9 cellular contexts compared by ENCODE assay signal in the genomic region with DNA sequence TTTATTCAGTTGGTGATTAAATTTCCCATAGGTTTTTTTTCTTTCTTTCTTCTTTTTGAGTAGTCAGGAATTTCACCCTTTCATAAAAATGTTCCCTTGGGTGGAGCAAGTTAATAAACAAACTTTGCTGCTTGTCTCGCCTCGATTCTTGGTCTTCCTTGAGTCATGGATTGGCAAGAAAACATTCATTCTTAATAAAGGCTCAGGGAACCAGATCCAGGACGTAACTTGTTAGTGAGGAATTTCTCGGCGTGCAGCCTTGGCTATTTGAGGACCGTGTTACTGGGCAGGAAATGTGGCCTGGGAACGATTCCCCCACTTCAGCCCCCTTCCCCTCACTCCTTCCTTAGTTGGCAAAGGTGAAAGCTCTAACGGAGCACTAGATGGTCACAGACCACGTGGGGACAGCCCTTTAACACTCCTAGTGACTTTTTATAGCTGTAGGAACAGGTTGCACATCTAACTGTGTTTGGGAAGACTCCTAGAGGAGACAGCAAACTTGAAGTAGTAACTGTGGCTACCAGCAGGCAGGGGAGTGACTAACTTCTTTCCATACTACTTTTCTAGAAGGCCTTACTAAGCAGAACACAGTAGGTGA.
DNase-seq lines count a peak whose midpoint lies in the region; ATAC-seq and TF ChIP-seq lines count a peak whose summit lies in the region.
"Had no signal": no experiment of that assay in that cellular context is flagged by ENCODE, and none has a peak within 500 bp of the region (broad histone marks: within the 10 kb centered on the region; RNA-seq: fewer than 3 reads in every experiment).

No MANE protein-coding gene starts in this region.

- H3K79me2 ChIP-seq in parathyroid adenoma, result peaks cover under 1% of the 10 kb centered on the region

- H3K27ac ChIP-seq in parathyroid adenoma, result peak overlapping the region; percentile 39

- no peaks in the 10 kb centered on the region for H3K36me3 Mint-ChIP-seq in glutamatergic neuron (ENCODE audit: unreplicated experiment)

- ATAC-seq in HG03045 (IDR thresholded peaks at IDR 0.05; ENCODE audit: unreplicated experiment), result no peak
- no peak for ATAC-seq in HG02840 (IDR thresholded peaks at IDR 0.05; ENCODE audit: low FRiP score, unreplicated experiment)

- no peaks in the 10 kb centered on the region for H3K9me3 ChIP-seq in adipocyte (ENCODE audit: control insufficient read depth, low read length)
- no peaks in the 10 kb centered on the region for H3K9me3 ChIP-seq in parathyroid adenoma (ENCODE audit: control insufficient read depth, low read length)

- peaks cover 24% of the 10 kb centered on the region for H3K4me1 Mint-ChIP-seq in glutamatergic neuron (ENCODE audit: low read depth, unreplicated experiment)

- DNase-seq in AG20443 (ENCODE audit: low spot score) (peak; percentile 79), adipocyte (ENCODE audit: low read depth) (peak; percentile 73), glutamatergic neuron (no peak)
- DNase-seq in activated CD4-positive, alpha-beta T cell treated with anti-CD3 and anti-CD28 coated beads for 48 hours, result no peak
- no peak for DNase-seq in stimulated activated CD4-positive, alpha-beta T cell treated with anti-CD3 and anti-CD28 coated beads, Interleukin-4, amount 100 ng/mL, for 1 hour
- DNase-seq: CD4-positive, alpha-beta T cell had no signal

- H3K9me3 Mint-ChIP-seq in glutamatergic neuron (ENCODE audit: unreplicated experiment), result peaks cover 8% of the 10 kb centered on the region
- H3K9me3 Mint-ChIP-seq: CD4-positive, alpha-beta T cell had no signal

- H3K4me1 ChIP-seq in adipocyte (ENCODE audit: control insufficient read depth, insufficient read depth, low read length) (peaks cover 39% of the 10 kb centered on the region), parathyroid adenoma (peaks cover 12% of the 10 kb centered on the region)

- H3K36me3 ChIP-seq in adipocyte (ENCODE audit: control insufficient read depth, insufficient read depth, low read length, severe bottlenecking), result no peaks in the 10 kb centered on the region
- no peaks in the 10 kb centered on the region for H3K36me3 ChIP-seq in parathyroid adenoma (ENCODE audit: control insufficient read depth, insufficient read depth, low read length)

- no peaks in the 10 kb centered on the region for H3K27me3 ChIP-seq in adipocyte (replicated peaks; ENCODE audit: control insufficient read depth, insufficient read depth, low read length)
- no peaks in the 10 kb centered on the region for H3K27me3 ChIP-seq in parathyroid adenoma (ENCODE audit: control insufficient read depth, insufficient read depth, low read length)

- H3K27me3 Mint-ChIP-seq in glutamatergic neuron (ENCODE audit: unreplicated experiment), result peaks cover 3% of the 10 kb centered on the region

- no peak for TF ChIP-seq CTCF in glutamatergic neuron (IDR thresholded peaks at IDR 0.05; ENCODE audit: partially characterized antibody, unreplicated experiment)
- no peak for TF ChIP-seq CTCF in parathyroid adenoma (IDR thresholded peaks at IDR 0.05)

- no peak overlapping the region for H3K27ac Mint-ChIP-seq in glutamatergic neuron (ENCODE audit: unreplicated experiment)
- H3K27ac Mint-ChIP-seq: CD4-positive, alpha-beta T cell had no signal

- peak overlapping the region; percentile 12 for H3K9ac ChIP-seq in adipocyte (ENCODE audit: low read length)
- no peak overlapping the region for H3K9ac ChIP-seq in parathyroid adenoma

- H3K4me3 ChIP-seq in adipocyte (ENCODE audit: low read length) (peak overlapping the region; percentile 60), parathyroid adenoma (ENCODE audit: low read depth, low read length) (no peak overlapping the region)

- no peak overlapping the region for H2AFZ ChIP-seq in parathyroid adenoma

- H3K4me3 Mint-ChIP-seq in glutamatergic neuron (ENCODE audit: unreplicated experiment), result peak overlapping the region; percentile 16
- H3K4me3 Mint-ChIP-seq: CD4-positive, alpha-beta T cell had no signal

- H3K4me2 ChIP-seq in parathyroid adenoma (ENCODE audit: low read length), result no peak overlapping the region

Comparison
In these comparisons a context has a peak if more than half of its experiments do, and no peak if none do; other contexts are left out.
1. DNase-seq: peak in AG20443 (single experiment) and adipocyte (single experiment); none in glutamatergic neuron (single experiment), activated CD4-positive, alpha-beta T cell treated with anti-CD3 and anti-CD28 coated beads for 48 hours (single experiment) and stimulated activated CD4-positive, alpha-beta T cell treated with anti-CD3 and anti-CD28 coated beads, Interleukin-4, amount 100 ng/mL, for 1 hour (single experiment).